21 cellular contexts compared by ENCODE assay signal in the genomic region with DNA sequence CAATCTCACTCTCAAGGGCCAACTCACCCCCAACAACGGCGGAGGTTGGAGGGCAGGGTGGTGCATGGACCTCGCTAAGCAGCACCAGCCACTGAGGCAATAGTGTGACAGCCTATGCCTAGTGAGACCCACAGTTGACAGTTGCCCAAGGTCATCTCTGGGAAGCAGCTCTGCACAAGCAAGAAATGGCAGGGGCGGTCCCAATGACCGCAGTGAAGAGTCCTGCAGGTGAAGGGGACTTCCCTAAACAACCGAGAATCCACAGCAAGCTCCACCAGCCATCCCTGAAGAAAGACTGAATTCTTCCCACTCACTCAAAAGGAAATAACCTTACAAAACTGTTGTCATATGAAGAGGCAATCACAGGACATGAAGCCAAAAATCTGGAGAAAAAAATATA.
A peak's percentile ranks its signal among the peaks of the same experiment; 100 is the strongest.
DNase-seq lines count a peak whose midpoint lies in the region; ATAC-seq and TF ChIP-seq lines count a peak whose summit lies in the region.
"Had no signal": no experiment of that assay in that cellular context is flagged by ENCODE, and none has a peak within 500 bp of the region (broad histone marks: within the 10 kb centered on the region; RNA-seq: fewer than 3 reads in every experiment).

No MANE protein-coding gene starts in this region.

- no peak for TF ChIP-seq CTCF in osteocyte (IDR thresholded peaks at IDR 0.05)

- no peak overlapping the region for H3K4me3 ChIP-seq in SJCRH30
- H3K4me3 ChIP-seq: stomach had no signal

- H3K27ac ChIP-seq in SJCRH30 = no peak overlapping the region
- H3K27ac ChIP-seq: brain microvascular endothelial cell, stomach had no signal

- no peaks in the 10 kb centered on the region for H3K9me3 Mint-ChIP-seq in activated T-helper 17 cell treated with anti-CD3 and anti-CD28 coated beads, Interleukin-2, amount 50 U/mL, for 72 hours
- no peaks in the 10 kb centered on the region for H3K9me3 Mint-ChIP-seq in activated T-cell treated with anti-CD3 and anti-CD28 coated beads, Interleukin-2, amount 50 U/mL, for 24 hours
- no peaks in the 10 kb centered on the region for H3K9me3 Mint-ChIP-seq in osteocyte (ENCODE audit: unreplicated experiment)
- H3K9me3 Mint-ChIP-seq: CD4-positive, alpha-beta T cell had no signal

- H3K36me3 ChIP-seq in SJCRH30 = no peaks in the 10 kb centered on the region
- H3K36me3 ChIP-seq: brain microvascular endothelial cell, stomach had no signal

- H3K36me3 Mint-ChIP-seq in activated T-helper 17 cell treated with anti-CD3 and anti-CD28 coated beads, Interleukin-2, amount 50 U/mL, for 72 hours (ENCODE audit: low read depth) = no peaks in the 10 kb centered on the region
- H3K36me3 Mint-ChIP-seq in activated T-cell treated with anti-CD3 and anti-CD28 coated beads, Interleukin-2, amount 50 U/mL, for 24 hours (ENCODE audit: low read depth) = no peaks in the 10 kb centered on the region
- H3K36me3 Mint-ChIP-seq in osteocyte (ENCODE audit: unreplicated experiment) = no peaks in the 10 kb centered on the region

- no peak overlapping the region for H3K27ac Mint-ChIP-seq in activated T-helper 17 cell treated with anti-CD3 and anti-CD28 coated beads, Interleukin-2, amount 50 U/mL, for 72 hours
- no peak overlapping the region for H3K27ac Mint-ChIP-seq in activated T-cell treated with anti-CD3 and anti-CD28 coated beads, Interleukin-2, amount 50 U/mL, for 24 hours
- no peak overlapping the region for H3K27ac Mint-ChIP-seq in osteocyte (ENCODE audit: unreplicated experiment)
- H3K27ac Mint-ChIP-seq: activated CD8-positive, alpha-beta T cell treated with anti-CD3 and anti-CD28 coated beads, Interleukin-2, amount 10 ng/mL, durations not matched to agents 7 days and 5 days; CD4-positive, alpha-beta T cell; naive B cell; WTC11 had no signal

- H3K9me3 ChIP-seq in SJCRH30 (replicated peaks) = no peaks in the 10 kb centered on the region
- H3K9me3 ChIP-seq: stomach had no signal

- ATAC-seq in GM18520 (IDR thresholded peaks at IDR 0.05; ENCODE audit: unreplicated experiment) = peak; percentile 58
- peak; percentile 74 for ATAC-seq in GM21515 (IDR thresholded peaks at IDR 0.05; ENCODE audit: unreplicated experiment)
- ATAC-seq in HG02885 (IDR thresholded peaks at IDR 0.05; ENCODE audit: poor library complexity, unreplicated experiment) = peak; percentile 77
- ATAC-seq in activated T-helper 17 cell treated with anti-CD3 and anti-CD28 coated beads, Interleukin-2, amount 50 U/mL, for 72 hours (replicated peaks) = peak; percentile 29
- ATAC-seq: activated CD8-positive, alpha-beta T cell treated with anti-CD3 and anti-CD28 coated beads, Interleukin-2, amount 10 ng/mL, durations not matched to agents 7 days and 5 days; WTC11 had no signal

- peaks cover 9% of the 10 kb centered on the region for H3K4me1 Mint-ChIP-seq in activated T-helper 17 cell treated with anti-CD3 and anti-CD28 coated beads, Interleukin-2, amount 50 U/mL, for 72 hours
- H3K4me1 Mint-ChIP-seq in activated T-cell treated with anti-CD3 and anti-CD28 coated beads, Interleukin-2, amount 50 U/mL, for 24 hours (ENCODE audit: low read depth) = no peaks in the 10 kb centered on the region
- H3K4me1 Mint-ChIP-seq in osteocyte (ENCODE audit: unreplicated experiment) = no peaks in the 10 kb centered on the region
- H3K4me1 Mint-ChIP-seq: naive B cell had no signal

- no peak overlapping the region for H3K4me3 Mint-ChIP-seq in activated T-helper 17 cell treated with anti-CD3 and anti-CD28 coated beads, Interleukin-2, amount 50 U/mL, for 72 hours
- H3K4me3 Mint-ChIP-seq in activated T-cell treated with anti-CD3 and anti-CD28 coated beads, Interleukin-2, amount 50 U/mL, for 24 hours = no peak overlapping the region
- H3K4me3 Mint-ChIP-seq in osteocyte (ENCODE audit: unreplicated experiment) = no peak overlapping the region
- H3K4me3 Mint-ChIP-seq: activated CD8-positive, alpha-beta T cell treated with anti-CD3 and anti-CD28 coated beads, Interleukin-2, amount 10 ng/mL, durations not matched to agents 7 days and 5 days; CD4-positive, alpha-beta T cell; naive B cell; WTC11 had no signal

- no peaks in the 10 kb centered on the region for H3K27me3 Mint-ChIP-seq in activated T-helper 17 cell treated with anti-CD3 and anti-CD28 coated beads, Interleukin-2, amount 50 U/mL, for 72 hours
- no peaks in the 10 kb centered on the region for H3K27me3 Mint-ChIP-seq in activated T-cell treated with anti-CD3 and anti-CD28 coated beads, Interleukin-2, amount 50 U/mL, for 24 hours
- H3K27me3 Mint-ChIP-seq in osteocyte (ENCODE audit: unreplicated experiment) = no peaks in the 10 kb centered on the region
- H3K27me3 Mint-ChIP-seq: CD4-positive, alpha-beta T cell had no signal

- DNase-seq in SJCRH30 (no peak), osteocyte (ENCODE audit: extremely low spot score, unreplicated experiment) (no peak), glomerular visceral epithelial cell (ENCODE audit: extremely low spot score) (no peak)
- DNase-seq in activated T-cell treated with anti-CD3 and anti-CD28 coated beads, Interleukin-2, amount 50 U/mL, for 24 hours = no peak
- DNase-seq: activated CD8-positive, alpha-beta T cell treated with anti-CD3 and anti-CD28 coated beads, Interleukin-2, amount 10 ng/mL, durations not matched to agents 7 days and 5 days; brain microvascular endothelial cell; CD4-positive, alpha-beta T cell; DMS53; KG1; kidney; naive B cell; NCI-H1048; NCI-H2081 treated with DMSO at 0.1 percent for 48 hours; NCI-H526; stimulated activated CD4-positive, alpha-beta T cell treated with anti-CD3 and anti-CD28 coated beads, Interleukin-2, amount 100 ng/mL, for 24 hours; stomach had no signal

- H3K4me1 ChIP-seq in SJCRH30 = no peaks in the 10 kb centered on the region

- H3K27me3 ChIP-seq in SJCRH30 = no peaks in the 10 kb centered on the region
- H3K27me3 ChIP-seq: brain microvascular endothelial cell had no signal
